In genomic region chr17:27586203-27586701, GRCh38 we compare ENCODE assay signal across 16 cellular contexts. TPM values are rescaled to one million over a fixed set of nuclear protein-coding genes. Genes with fewer than 3 reads are reported as not detected.
DNase-seq lines count a peak whose midpoint lies in the region; ATAC-seq and TF ChIP-seq lines count a peak whose summit lies in the region.
"Had no signal": no experiment of that assay in that cellular context is flagged by ENCODE, and none has a peak within 500 bp of the region (broad histone marks: within the 10 kb centered on the region; RNA-seq: fewer than 3 reads in every experiment).

No MANE protein-coding gene starts in this region.

- H3K9me3 ChIP-seq in H9 (ENCODE audit: control insufficient read depth, low read depth, low read length): no peaks in the 10 kb centered on the region
- H3K9me3 ChIP-seq: pancreas, suprapubic skin had no signal

- H3K4me1 ChIP-seq in H9 (ENCODE audit: insufficient read depth, low read length): no peaks in the 10 kb centered on the region
- H3K4me1 ChIP-seq: pancreas, suprapubic skin had no signal

- POLR2A ChIA-PET in AG04449 (lab: Yijun Ruan, JAX): interaction anchor here (0.8 to 1.1 kb wide), 5 partner anchors 11 to 292 kb away, joined by 3 to 4 read pairs (median 3); partner anchors contain the start of gene WSB1

- H3K79me2 ChIP-seq in H9 (ENCODE audit: insufficient read depth, low read length): no peaks in the 10 kb centered on the region

- no peak overlapping the region for H3K14ac ChIP-seq in H9 (ENCODE audit: insufficient read depth, low read length)

- H3K9me3 Mint-ChIP-seq in H9: no peaks in the 10 kb centered on the region
- H3K9me3 Mint-ChIP-seq: immature natural killer cell had no signal

- no peak overlapping the region for H3T11ph ChIP-seq in H9 (ENCODE audit: low read length)

- CTCF ChIA-PET in AG04449 (lab: Yijun Ruan, JAX): interaction anchor here (0.8 to 11.4 kb wide), 7 partner anchors 9 to 236 kb away, joined by 3 to 181 read pairs (median 5); partner anchors contain the start of gene KSR1

- no peak overlapping the region for H3K4ac ChIP-seq in H9 (ENCODE audit: low read depth, low read length)

- H2BK5ac ChIP-seq in H9 (ENCODE audit: insufficient read length, low read length): no peak overlapping the region

- H4K20me1 ChIP-seq in H9 (ENCODE audit: control insufficient read depth, insufficient read depth, insufficient read length): no peaks in the 10 kb centered on the region

- H3K9ac ChIP-seq in H9 (ENCODE audit: extremely low read depth, insufficient read length, low read length): no peak overlapping the region

- no peak overlapping the region for H2AFZ ChIP-seq in H9 (ENCODE audit: low read length)

- H3K27me3 ChIP-seq in H9 (ENCODE audit: insufficient read depth, low read length): no peaks in the 10 kb centered on the region
- H3K27me3 ChIP-seq: pancreas, suprapubic skin had no signal

- ATAC-seq in GM21423 (IDR thresholded peaks at IDR 0.05; ENCODE audit: unreplicated experiment): no peak

- no peak overlapping the region for H3K56ac ChIP-seq in H9 (ENCODE audit: insufficient read length, low read depth, low read length)

- no peak overlapping the region for H3K4me2 ChIP-seq in H9 (ENCODE audit: insufficient read depth, insufficient read length, low read length)

- H3K27me3 Mint-ChIP-seq in H9 (ENCODE audit: low read depth): no peaks in the 10 kb centered on the region

- H3K4me3 ChIP-seq in AG04449 (ENCODE audit: low read depth, low read length) (no peak overlapping the region), choroid plexus epithelial cell (ENCODE audit: low read depth, low read length) (no peak overlapping the region)
- H3K4me3 ChIP-seq: GM12878, pancreas, suprapubic skin had no signal

- H3K23me2 ChIP-seq in H9 (ENCODE audit: insufficient read length, low read depth, low read length, poor library complexity, severe bottlenecking): no peaks in the 10 kb centered on the region

- H2BK12ac ChIP-seq in H9 (ENCODE audit: insufficient read length, low read depth, low read length): no peak overlapping the region

- no peak overlapping the region for H2BK15ac ChIP-seq in H9 (ENCODE audit: low read depth, low read length)

- no peak overlapping the region for H2AK5ac ChIP-seq in H9 (ENCODE audit: insufficient read length, low read length)

- no peak overlapping the region for H2BK120ac ChIP-seq in H9 (ENCODE audit: low read depth, low read length, poor library complexity, severe bottlenecking)

- no peak overlapping the region for H4K91ac ChIP-seq in H9 (ENCODE audit: insufficient read length, low read depth, low read length)

- no peak overlapping the region for H3K23ac ChIP-seq in H9 (ENCODE audit: insufficient read length, low read depth, low read length)

- DNase-seq in AG04449 (ENCODE audit: low read depth, low spot score) (peak; percentile 68), H9 (no peak), choroid plexus epithelial cell (ENCODE audit: low read depth) (peak; percentile 75), kidney tubule cell (ENCODE audit: low spot score) (peak; percentile 33), NCI-H146 treated with DMSO at 0.1 percent for 48 hours (lab: John Stamatoyannopoulos, UW; ENCODE audit: unreplicated experiment) (no peak), KG1 (lab: John Stamatoyannopoulos, UW) (no peak)
- no peak for DNase-seq in activated CD4-positive, CD25-positive, alpha-beta regulatory T cell (lab: John Stamatoyannopoulos, UW)
- DNase-seq: cortex of kidney, DMS79 treated with DMSO at 0.1 percent for 48 hours, immature natural killer cell, NCI-H1048, NCI-H446, pancreas had no signal

- peak overlapping the region in 2 of 3 experiments; percentile 10 to 16; a peak in 1 of 7 replicates for H3K27ac Mint-ChIP-seq in H9
- H3K27ac Mint-ChIP-seq: immature natural killer cell had no signal

- peaks cover 10 to 16% of the 10 kb centered on the region in 2 experiments for H3K4me1 Mint-ChIP-seq in H9

- H3K18ac ChIP-seq in H9 (ENCODE audit: insufficient read length, low read depth, low read length): no peak overlapping the region

- no CpG with 5 or more reads among the region's 8 CpGs for WGBS in H9 (ENCODE audit: extremely low coverage, insufficient read length, low lambda C conversion rate)

- no peaks in the 10 kb centered on the region for H3K79me1 ChIP-seq in H9 (ENCODE audit: insufficient read depth, low read depth, low read length, poor library complexity, severe bottlenecking)

- no peak overlapping the region for H3K4me3 Mint-ChIP-seq in H9
- H3K4me3 Mint-ChIP-seq: immature natural killer cell had no signal

- peaks cover 4 to 15% (median 13%) of the 10 kb centered on the region in 3 experiments for H3K36me3 Mint-ChIP-seq in H9 (ENCODE audit: insufficient read depth in 1 of 3, low read depth in 3 of 3)

- no peak overlapping the region for H4K5ac ChIP-seq in H9 (ENCODE audit: insufficient read length, low read depth, low read length)

- no peak for TF ChIP-seq CTCF in AG04449 (IDR thresholded peaks at IDR 0.05; ENCODE audit: insufficient read depth, low read length, missing control alignments)
- TF ChIP-seq CTCF in H9 (conservative IDR thresholded peaks at IDR 0.05): no peak
- TF ChIP-seq CTCF in choroid plexus epithelial cell (conservative IDR thresholded peaks at IDR 0.05; ENCODE audit: low read depth, low read length): peak; percentile 11

- no peak overlapping the region for H4K8ac ChIP-seq in H9 (replicated peaks; ENCODE audit: insufficient read length, low read depth, low read length)

- no peak overlapping the region for H2BK20ac ChIP-seq in H9 (ENCODE audit: low read depth, low read length, poor library complexity, severe bottlenecking)

- H3K27ac ChIP-seq in H9 (ENCODE audit: insufficient read length, low read depth, low read length): no peak overlapping the region
- H3K27ac ChIP-seq: pancreas, suprapubic skin had no signal

RNA-seq across cellular contexts. Expression of gene LGALS9, which starts 44.7 kb away (rescaled TPM):
- 2.0 and 2.5 TPM in 2 replicates for total RNA-seq in H9 (2021)

Comparison
In these comparisons a context has a peak if more than half of its experiments do, and no peak if none do; other contexts are left out.
1. DNase-seq: peak in AG04449 (single experiment), choroid plexus epithelial cell (single experiment) and kidney tubule cell (single experiment); none in H9 (single experiment), NCI-H146 treated with DMSO at 0.1 percent for 48 hours (single experiment), KG1 (single experiment) and activated CD4-positive, CD25-positive, alpha-beta regulatory T cell (0 of 4).